24 cellular contexts compared by ENCODE assay signal in genomic region chr3:15750143-15750542, GRCh38.
"Had no signal": no experiment of that assay in that cellular context is flagged by ENCODE, and none has a peak within 500 bp of the region (broad histone marks: within the 10 kb centered on the region; RNA-seq: fewer than 3 reads in every experiment).

No MANE protein-coding gene starts in this region.

- DNase-seq: activated CD4-positive, alpha-beta T cell treated with anti-CD3 and anti-CD28 coated beads for 4 hours; activated CD4-positive, alpha-beta T cell treated with anti-CD3 and anti-CD28 coated beads, Interleukin-2, amount 50 U/mL, for 4 hours; activated naive CD4-positive, alpha-beta T cell; activated T-cell treated with anti-CD3 and anti-CD28 coated beads for 4 hours; activated T-cell treated with anti-CD3 and anti-CD28 coated beads, Interleukin-2, amount 50 U/mL, for 72 hours; aorta; cerebellar nuclear complex; cortex of kidney; head of caudate nucleus; hypothalamus; immature natural killer cell; naive B cell; nephron progenitor cell; pancreas; psoas muscle; stimulated activated CD4-positive, alpha-beta T cell treated with anti-CD3 and anti-CD28 coated beads, Interleukin-15, amount 100 ng/mL, for 24 hours; stimulated activated CD4-positive, alpha-beta T cell treated with anti-CD3 and anti-CD28 coated beads, Interleukin-2, amount 100 ng/mL, for 24 hours; stimulated activated naive CD4-positive, alpha-beta T cell treated with Interleukin-2 at 50 U/mL for 16 hours; transverse colon had no signal

- H3K9me3 ChIP-seq: esophagus muscularis mucosa, gastroesophageal sphincter, neutrophil, pancreas, psoas muscle, transverse colon had no signal

- H3K27ac ChIP-seq: cardiac muscle cell, esophagus muscularis mucosa, gastroesophageal sphincter, neutrophil, pancreas, psoas muscle, transverse colon, VCaP had no signal

- H3K27me3 ChIP-seq: cardiac muscle cell, esophagus muscularis mucosa, gastroesophageal sphincter, neutrophil, pancreas, transverse colon had no signal

- H3K4me3 ChIP-seq: cardiac muscle cell, esophagus muscularis mucosa, gastroesophageal sphincter, pancreas, psoas muscle, transverse colon had no signal
